ENCODE assay signal across 26 cellular contexts in genomic region chr17:17372856-17373520, GRCh38.
"Had no signal": no experiment of that assay in that cellular context is flagged by ENCODE, and none has a peak within 500 bp of the region (broad histone marks: within the 10 kb centered on the region; RNA-seq: fewer than 3 reads in every experiment).

No MANE protein-coding gene starts in this region.

- H3K27ac ChIP-seq: heart right ventricle, hepatocyte, left ventricle myocardium inferior, ovary, prostate gland, skin epidermis, suprapubic skin, thoracic aorta, tibial nerve, vagina had no signal

- H3K27me3 Mint-ChIP-seq: stimulated activated naive CD8-positive, alpha-beta T cell treated with anti-CD3 and anti-CD28 coated beads, Interleukin-15, Interleukin-2, amounts not matched to agents 100 ng/mL and 50 ng/mL, for 24 hours had no signal

- DNase-seq: heart right ventricle; islet precursor cell; left ventricle myocardium inferior; mesendoderm; naive B cell; natural killer cell; nephron progenitor cell; nucleus accumbens; ovary; retina; stimulated activated CD4-positive, alpha-beta T cell treated with anti-CD3 and anti-CD28 coated beads, Interleukin-4, amount 100 ng/mL, for 24 hours; stimulated activated naive CD4-positive, alpha-beta T cell had no signal

- H3K9me3 Mint-ChIP-seq: mesothelial cell of epicardium; naive B cell; natural killer cell; nephron progenitor cell; stimulated activated effector memory CD8-positive, alpha-beta T cell treated with anti-CD3 and anti-CD28 coated beads, Interleukin-12 subunit alpha, Interleukin-12 subunit beta, amount 100 ng/mL, for 72 hours; stimulated activated naive CD8-positive, alpha-beta T cell treated with anti-CD3 and anti-CD28 coated beads, Interleukin-15, Interleukin-2, amounts not matched to agents 100 ng/mL and 50 ng/mL, for 24 hours; type B pancreatic cell had no signal

- H3K4me2 ChIP-seq: hepatocyte had no signal

- H3K36me3 Mint-ChIP-seq: mesothelial cell of epicardium; naive B cell; natural killer cell; stimulated activated effector memory CD8-positive, alpha-beta T cell treated with anti-CD3 and anti-CD28 coated beads, Interleukin-12 subunit alpha, Interleukin-12 subunit beta, amount 100 ng/mL, for 72 hours; type B pancreatic cell had no signal

- H3K27ac Mint-ChIP-seq: mesothelial cell of epicardium; natural killer cell; nephron progenitor cell; stimulated activated effector memory CD8-positive, alpha-beta T cell treated with anti-CD3 and anti-CD28 coated beads, Interleukin-12 subunit alpha, Interleukin-12 subunit beta, amount 100 ng/mL, for 72 hours; stimulated activated naive CD8-positive, alpha-beta T cell treated with anti-CD3 and anti-CD28 coated beads, Interleukin-15, Interleukin-2, amounts not matched to agents 100 ng/mL and 50 ng/mL, for 24 hours; type B pancreatic cell had no signal

- H3K27me3 ChIP-seq: heart right ventricle, hepatocyte, ovary, suprapubic skin, tibial nerve, vagina had no signal

- H3K4me1 Mint-ChIP-seq: stimulated activated effector memory CD8-positive, alpha-beta T cell treated with anti-CD3 and anti-CD28 coated beads, Interleukin-12 subunit alpha, Interleukin-12 subunit beta, amount 100 ng/mL, for 72 hours had no signal

- H3K79me2 ChIP-seq: hepatocyte had no signal

- ATAC-seq: heart right ventricle; right cardiac atrium; sciatic nerve; stimulated activated effector memory CD8-positive, alpha-beta T cell treated with anti-CD3 and anti-CD28 coated beads, Interleukin-12 subunit alpha, Interleukin-12 subunit beta, amount 100 ng/mL, for 72 hours had no signal

- H3K9me3 ChIP-seq: heart right ventricle, left ventricle myocardium inferior, ovary, prostate gland, suprapubic skin, thoracic aorta, tibial nerve, vagina had no signal

- H3K4me1 ChIP-seq: prostate gland, tibial nerve had no signal

- H2AFZ ChIP-seq: hepatocyte had no signal

- H3K36me3 ChIP-seq: heart right ventricle, left ventricle myocardium inferior, ovary, prostate gland, suprapubic skin, thoracic aorta, tibial nerve, vagina had no signal

- H3K4me3 Mint-ChIP-seq: mesothelial cell of epicardium; naive B cell; natural killer cell; nephron progenitor cell; stimulated activated effector memory CD8-positive, alpha-beta T cell treated with anti-CD3 and anti-CD28 coated beads, Interleukin-12 subunit alpha, Interleukin-12 subunit beta, amount 100 ng/mL, for 72 hours; stimulated activated naive CD8-positive, alpha-beta T cell treated with anti-CD3 and anti-CD28 coated beads, Interleukin-15, Interleukin-2, amounts not matched to agents 100 ng/mL and 50 ng/mL, for 24 hours; type B pancreatic cell had no signal

- H3K4me3 ChIP-seq: heart right ventricle, hepatocyte, left ventricle myocardium inferior, lung, ovary, prostate gland, skin epidermis, suprapubic skin, thoracic aorta, tibial nerve, vagina had no signal
